1 cellular context compared by ENCODE assay signal in the genomic region with DNA sequence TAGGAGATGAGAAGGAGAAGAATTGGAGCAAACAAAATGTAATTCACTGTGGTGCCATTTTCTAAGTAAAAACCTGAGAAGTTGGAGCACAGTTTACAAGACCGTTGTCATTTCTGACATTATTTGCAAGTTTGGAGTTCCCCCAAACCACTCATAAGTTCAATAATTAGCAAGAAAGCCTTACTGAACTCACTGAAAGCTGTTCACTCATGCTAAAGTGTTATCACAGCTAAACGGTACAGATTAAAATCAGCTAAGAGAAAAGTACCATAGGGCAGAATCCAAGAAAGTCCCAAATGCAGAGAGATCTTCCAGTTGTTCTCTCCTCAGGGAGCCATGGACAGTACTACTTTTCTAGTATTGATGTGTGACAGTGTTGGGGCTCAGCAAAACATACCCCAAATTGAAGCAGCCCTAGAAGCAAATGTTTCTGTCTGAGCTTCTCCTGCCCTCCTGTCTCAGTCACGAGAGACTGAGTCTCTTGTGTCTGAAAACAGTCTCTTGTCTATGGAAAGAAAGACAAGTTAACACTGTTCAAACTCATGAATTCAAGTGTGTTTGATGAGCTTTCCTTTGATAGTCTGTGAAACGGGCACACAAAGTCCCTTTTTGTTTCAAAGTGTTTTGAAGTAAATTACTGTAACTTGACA.
TF ChIP-seq lines count a peak whose summit lies in the region.

No MANE protein-coding gene starts in this region.

TF ChIP-seq in H1, 55 proteins besides CTCF, POLR2A, EP300 and RAD21 (continued from another document):
- TF ChIP-seq, protein P1, sequence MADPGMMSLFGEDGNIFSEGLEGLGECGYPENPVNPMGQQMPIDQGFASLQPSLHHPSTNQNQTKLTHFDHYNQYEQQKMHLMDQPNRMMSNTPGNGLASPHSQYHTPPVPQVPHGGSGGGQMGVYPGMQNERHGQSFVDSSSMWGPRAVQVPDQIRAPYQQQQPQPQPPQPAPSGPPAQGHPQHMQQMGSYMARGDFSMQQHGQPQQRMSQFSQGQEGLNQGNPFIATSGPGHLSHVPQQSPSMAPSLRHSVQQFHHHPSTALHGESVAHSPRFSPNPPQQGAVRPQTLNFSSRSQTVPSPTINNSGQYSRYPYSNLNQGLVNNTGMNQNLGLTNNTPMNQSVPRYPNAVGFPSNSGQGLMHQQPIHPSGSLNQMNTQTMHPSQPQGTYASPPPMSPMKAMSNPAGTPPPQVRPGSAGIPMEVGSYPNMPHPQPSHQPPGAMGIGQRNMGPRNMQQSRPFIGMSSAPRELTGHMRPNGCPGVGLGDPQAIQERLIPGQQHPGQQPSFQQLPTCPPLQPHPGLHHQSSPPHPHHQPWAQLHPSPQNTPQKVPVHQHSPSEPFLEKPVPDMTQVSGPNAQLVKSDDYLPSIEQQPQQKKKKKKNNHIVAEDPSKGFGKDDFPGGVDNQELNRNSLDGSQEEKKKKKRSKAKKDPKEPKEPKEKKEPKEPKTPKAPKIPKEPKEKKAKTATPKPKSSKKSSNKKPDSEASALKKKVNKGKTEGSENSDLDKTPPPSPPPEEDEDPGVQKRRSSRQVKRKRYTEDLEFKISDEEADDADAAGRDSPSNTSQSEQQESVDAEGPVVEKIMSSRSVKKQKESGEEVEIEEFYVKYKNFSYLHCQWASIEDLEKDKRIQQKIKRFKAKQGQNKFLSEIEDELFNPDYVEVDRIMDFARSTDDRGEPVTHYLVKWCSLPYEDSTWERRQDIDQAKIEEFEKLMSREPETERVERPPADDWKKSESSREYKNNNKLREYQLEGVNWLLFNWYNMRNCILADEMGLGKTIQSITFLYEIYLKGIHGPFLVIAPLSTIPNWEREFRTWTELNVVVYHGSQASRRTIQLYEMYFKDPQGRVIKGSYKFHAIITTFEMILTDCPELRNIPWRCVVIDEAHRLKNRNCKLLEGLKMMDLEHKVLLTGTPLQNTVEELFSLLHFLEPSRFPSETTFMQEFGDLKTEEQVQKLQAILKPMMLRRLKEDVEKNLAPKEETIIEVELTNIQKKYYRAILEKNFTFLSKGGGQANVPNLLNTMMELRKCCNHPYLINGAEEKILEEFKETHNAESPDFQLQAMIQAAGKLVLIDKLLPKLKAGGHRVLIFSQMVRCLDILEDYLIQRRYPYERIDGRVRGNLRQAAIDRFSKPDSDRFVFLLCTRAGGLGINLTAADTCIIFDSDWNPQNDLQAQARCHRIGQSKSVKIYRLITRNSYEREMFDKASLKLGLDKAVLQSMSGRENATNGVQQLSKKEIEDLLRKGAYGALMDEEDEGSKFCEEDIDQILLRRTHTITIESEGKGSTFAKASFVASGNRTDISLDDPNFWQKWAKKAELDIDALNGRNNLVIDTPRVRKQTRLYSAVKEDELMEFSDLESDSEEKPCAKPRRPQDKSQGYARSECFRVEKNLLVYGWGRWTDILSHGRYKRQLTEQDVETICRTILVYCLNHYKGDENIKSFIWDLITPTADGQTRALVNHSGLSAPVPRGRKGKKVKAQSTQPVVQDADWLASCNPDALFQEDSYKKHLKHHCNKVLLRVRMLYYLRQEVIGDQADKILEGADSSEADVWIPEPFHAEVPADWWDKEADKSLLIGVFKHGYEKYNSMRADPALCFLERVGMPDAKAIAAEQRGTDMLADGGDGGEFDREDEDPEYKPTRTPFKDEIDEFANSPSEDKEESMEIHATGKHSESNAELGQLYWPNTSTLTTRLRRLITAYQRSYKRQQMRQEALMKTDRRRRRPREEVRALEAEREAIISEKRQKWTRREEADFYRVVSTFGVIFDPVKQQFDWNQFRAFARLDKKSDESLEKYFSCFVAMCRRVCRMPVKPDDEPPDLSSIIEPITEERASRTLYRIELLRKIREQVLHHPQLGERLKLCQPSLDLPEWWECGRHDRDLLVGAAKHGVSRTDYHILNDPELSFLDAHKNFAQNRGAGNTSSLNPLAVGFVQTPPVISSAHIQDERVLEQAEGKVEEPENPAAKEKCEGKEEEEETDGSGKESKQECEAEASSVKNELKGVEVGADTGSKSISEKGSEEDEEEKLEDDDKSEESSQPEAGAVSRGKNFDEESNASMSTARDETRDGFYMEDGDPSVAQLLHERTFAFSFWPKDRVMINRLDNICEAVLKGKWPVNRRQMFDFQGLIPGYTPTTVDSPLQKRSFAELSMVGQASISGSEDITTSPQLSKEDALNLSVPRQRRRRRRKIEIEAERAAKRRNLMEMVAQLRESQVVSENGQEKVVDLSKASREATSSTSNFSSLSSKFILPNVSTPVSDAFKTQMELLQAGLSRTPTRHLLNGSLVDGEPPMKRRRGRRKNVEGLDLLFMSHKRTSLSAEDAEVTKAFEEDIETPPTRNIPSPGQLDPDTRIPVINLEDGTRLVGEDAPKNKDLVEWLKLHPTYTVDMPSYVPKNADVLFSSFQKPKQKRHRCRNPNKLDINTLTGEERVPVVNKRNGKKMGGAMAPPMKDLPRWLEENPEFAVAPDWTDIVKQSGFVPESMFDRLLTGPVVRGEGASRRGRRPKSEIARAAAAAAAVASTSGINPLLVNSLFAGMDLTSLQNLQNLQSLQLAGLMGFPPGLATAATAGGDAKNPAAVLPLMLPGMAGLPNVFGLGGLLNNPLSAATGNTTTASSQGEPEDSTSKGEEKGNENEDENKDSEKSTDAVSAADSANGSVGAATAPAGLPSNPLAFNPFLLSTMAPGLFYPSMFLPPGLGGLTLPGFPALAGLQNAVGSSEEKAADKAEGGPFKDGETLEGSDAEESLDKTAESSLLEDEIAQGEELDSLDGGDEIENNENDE (IDR thresholded peaks at IDR 0.05; ENCODE audit: insufficient replicate concordance, low read length): no peak
- TF ChIP-seq KDM4A (IDR thresholded peaks at IDR 0.05; ENCODE audit: low read depth, low read length, severe bottlenecking) (no peak), HDAC2 (IDR thresholded peaks at IDR 0.05; ENCODE audit: borderline replicate concordance in 1 of 2, low read depth in 2 of 2, low read length in 2 of 2) (no peak), NRF1 (IDR thresholded peaks at IDR 0.05; ENCODE audit: low read depth, low read length) (no peak), PHF8 (conservative IDR thresholded peaks at IDR 0.05; ENCODE audit: low read depth, low read length) (no peak), SIN3A (conservative IDR thresholded peaks at IDR 0.05 in 1 of 2, IDR thresholded peaks at IDR 0.05 in 1 of 2; ENCODE audit: low read depth in 1 of 2, low read length in 2 of 2) (no peak), CTBP2 (IDR thresholded peaks at IDR 0.05; ENCODE audit: borderline replicate concordance, insufficient read depth, insufficient read length, low read length) (no peak)
- TF ChIP-seq, protein P2, sequence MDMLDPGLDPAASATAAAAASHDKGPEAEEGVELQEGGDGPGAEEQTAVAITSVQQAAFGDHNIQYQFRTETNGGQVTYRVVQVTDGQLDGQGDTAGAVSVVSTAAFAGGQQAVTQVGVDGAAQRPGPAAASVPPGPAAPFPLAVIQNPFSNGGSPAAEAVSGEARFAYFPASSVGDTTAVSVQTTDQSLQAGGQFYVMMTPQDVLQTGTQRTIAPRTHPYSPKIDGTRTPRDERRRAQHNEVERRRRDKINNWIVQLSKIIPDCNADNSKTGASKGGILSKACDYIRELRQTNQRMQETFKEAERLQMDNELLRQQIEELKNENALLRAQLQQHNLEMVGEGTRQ (IDR thresholded peaks at IDR 0.05; ENCODE audit: low read length): no peak
